In genomic region chr7:71636329-71636728, GRCh38 we compare ENCODE assay signal across 20 cellular contexts.
A peak's percentile ranks its signal among the peaks of the same experiment; 100 is the strongest.
DNase-seq lines count a peak whose midpoint lies in the region; ATAC-seq, FAIRE-seq and TF ChIP-seq lines count a peak whose summit lies in the region.
"Had no signal": no experiment of that assay in that cellular context is flagged by ENCODE, and none has a peak within 500 bp of the region (broad histone marks: within the 10 kb centered on the region; RNA-seq: fewer than 3 reads in every experiment).

No MANE protein-coding gene starts in this region.

- H3K4me3 ChIP-seq in HUES6 (ENCODE audit: low read depth, low read length) (no peak overlapping the region), K562 (no peak overlapping the region)
- H3K4me3 ChIP-seq: colonic mucosa, SJSA1, upper lobe of left lung had no signal

- H3K9ac ChIP-seq in HUES6 (ENCODE audit: low read length) (peak overlapping the region; percentile 15), K562 (ENCODE audit: insufficient read depth in 1 of 2, low read depth in 2 of 2, low read length in 2 of 2) (no peak overlapping the region)

- in situ Hi-C loops in K562 (cut with MboI), result no loop called here

- TF ChIP-seq CTCF in K562 (IDR thresholded peaks at IDR 0.05 in 2 of 3, conservative IDR thresholded peaks at IDR 0.05 in 1 of 3; ENCODE audit: insufficient read depth in 2 of 3, low read depth in 1 of 3, low read length in 3 of 3), result no peak

- 0 out of 2 replicates have a peak overlapping the region, but pooled peaks have one; percentile 25 for H2AFZ ChIP-seq in K562 (ENCODE audit: low read depth, low read length)

- no peaks in the 10 kb centered on the region for H3K9me1 ChIP-seq in K562 (ENCODE audit: control insufficient read depth, insufficient read depth, low read length)

- H3K36me3 ChIP-seq in HUES6 (ENCODE audit: control insufficient read depth, insufficient read depth, low read length) (no peaks in the 10 kb centered on the region), K562 (ENCODE audit: control insufficient read depth, insufficient read depth, low read length) (no peaks in the 10 kb centered on the region)
- H3K36me3 ChIP-seq: colonic mucosa, neutrophil, SJSA1, upper lobe of left lung had no signal

- TF ChIP-seq RAD21 in K562 (CRISPR knock-in tag; conservative IDR thresholded peaks at IDR 0.05 in 1 of 2, IDR thresholded peaks at IDR 0.05 in 1 of 2), result no peak

- CTCF ChIA-PET in K562 (lab: Yijun Ruan, JAX; ENCODE audit: low intra/inter-chr PET ratio), result no interaction called here
- CTCF ChIA-PET in HEK293T (lab: Yijun Ruan, JAX), result no interaction called here

- no peak for TF ChIP-seq POLR2A in K562 (conservative IDR thresholded peaks at IDR 0.05)

- H3K27me3 ChIP-seq in HUES6 (ENCODE audit: control insufficient read depth, insufficient read depth, low read length) (no peaks in the 10 kb centered on the region), K562 (ENCODE audit: control insufficient read depth in 2 of 2, insufficient read depth in 2 of 2, low read length in 2 of 2) (peaks cover 2 to 13% of the 10 kb centered on the region in 2 experiments; a peak in 3 of 5 replicates)
- H3K27me3 ChIP-seq: colonic mucosa, neutrophil, SJSA1, upper lobe of left lung had no signal

- no peaks in the 10 kb centered on the region for H3K79me2 ChIP-seq in K562 (ENCODE audit: control insufficient read depth, insufficient read depth, low read length)

- DNase-seq in A172 (ENCODE audit: low spot score) (peak; percentile 35), K562 (ENCODE audit: extremely low read depth in 1 of 4, low spot score in 3 of 4) (no peak), islet precursor cell (peak; percentile 89), AG20443 (ENCODE audit: low spot score) (no peak), HEK293T (ENCODE audit: extremely low spot score) (no peak)
- DNase-seq: activated CD4-positive, alpha-beta T cell treated with anti-CD3 and anti-CD28 coated beads, Interleukin-2, amount 50 U/mL, for 1 hour; activated T-cell treated with anti-CD3 and anti-CD28 coated beads, Interleukin-2, amount 50 U/mL, for 48 hours; colonic mucosa; COR-L47; NCI-H2171 treated with DMSO at 0.1 percent for 48 hours; T1000 had no signal

- ATAC-seq in K562 (no peak), GM21529 (IDR thresholded peaks at IDR 0.05; ENCODE audit: unreplicated experiment) (no peak), HG03108 (IDR thresholded peaks at IDR 0.05; ENCODE audit: unreplicated experiment) (no peak)
- ATAC-seq: stimulated activated effector memory CD8-positive, alpha-beta T cell treated with anti-CD3 and anti-CD28 coated beads, Interleukin-12 subunit alpha, Interleukin-12 subunit beta, amount 100 ng/mL, for 72 hours had no signal

- POLR2A ChIA-PET in K562 (lab: Yijun Ruan, JAX), result interaction anchor here (1.0 kb wide), 1 partner anchor 18 kb away, joined by 3 read pairs; no protein-coding TSS in a partner anchor
- POLR2A ChIA-PET in HEK293T (lab: Yijun Ruan, JAX), result no interaction called here

- no peak overlapping the region for H3K27ac ChIP-seq in HUES6 (ENCODE audit: low read depth, low read length)
- no peak overlapping the region for H3K27ac ChIP-seq in K562 (ENCODE audit: extremely low read depth, low read depth, low read length)
- H3K27ac ChIP-seq: colonic mucosa, neutrophil, SJSA1, upper lobe of left lung had no signal

- no peak for TF ChIP-seq EP300 in K562 (IDR thresholded peaks at IDR 0.05; ENCODE audit: low read length)

- 0% methylated on average over 4 of the region's 4 CpGs for WGBS in K562 (ENCODE audit: insufficient coverage, low coverage, missing lambda C conversion rate)

- H3K4me2 ChIP-seq in K562 (ENCODE audit: insufficient read depth, low read length), result no peak overlapping the region

- H3K9me3 ChIP-seq in HUES6 (ENCODE audit: control insufficient read depth, insufficient read depth, low read depth, low read length) (no peaks in the 10 kb centered on the region), K562 (replicated peaks; ENCODE audit: control insufficient read depth, insufficient read depth, low read depth, low read length) (no peaks in the 10 kb centered on the region)
- H3K9me3 ChIP-seq: colonic mucosa, neutrophil, SJSA1, upper lobe of left lung had no signal

- H3K4me1 ChIP-seq in HUES6 (ENCODE audit: control insufficient read depth, insufficient read depth, low read length) (peaks cover 35% of the 10 kb centered on the region), K562 (replicated peaks in 1 of 2; ENCODE audit: control insufficient read depth in 2 of 2, insufficient read depth in 2 of 2, low read length in 2 of 2) (no peaks in the 10 kb centered on the region)
- H3K4me1 ChIP-seq: colonic mucosa, SJSA1, upper lobe of left lung had no signal

- no peak for FAIRE-seq in K562 (lab: Jason Lieb, UNC)
- FAIRE-seq: GM19239, HTR-8/SVneo had no signal

- BruUV-seq in K562 (replicated peaks; lab: Mats Ljungman, UMichigan), result no TSS peak

- intact Hi-C loops in K562 (cut with micrococcal nuclease), result no loop called here

- H4K20me1 ChIP-seq in K562 (replicated peaks; ENCODE audit: control insufficient read depth, insufficient read depth, low read length), result no peaks in the 10 kb centered on the region; the same call in 1 of the 2 replicates

TF ChIP-seq in K562, 482 proteins besides CTCF, POLR2A, EP300 and RAD21 (continues in another document):
- TF ChIP-seq STAG1 (CRISPR knock-in tag; IDR thresholded peaks at IDR 0.05; ENCODE audit: borderline replicate concordance), result no peak
- no peak for TF ChIP-seq MEF2A (IDR thresholded peaks at IDR 0.05; ENCODE audit: control insufficient read depth, low read depth, low read length)
- TF ChIP-seq ZNF124 (CRISPR knock-in tag; IDR thresholded peaks at IDR 0.05), result no peak
- TF ChIP-seq ZNF584 (CRISPR knock-in tag; IDR thresholded peaks at IDR 0.05; ENCODE audit: low read depth), result no peak
- TF ChIP-seq MAFG (tag; conservative IDR thresholded peaks at IDR 0.05), result no peak
- no peak for TF ChIP-seq NCOA1 (IDR thresholded peaks at IDR 0.05; ENCODE audit: low read depth)

TF ChIP-seq in HEK293T, 16 proteins besides CTCF, POLR2A, EP300 and RAD21:
- TF ChIP-seq NFRKB (IDR thresholded peaks at IDR 0.05) (no peak), ELF4 (IDR thresholded peaks at IDR 0.05) (no peak), SUZ12 (IDR thresholded peaks at IDR 0.05) (no peak), FOXA1 (IDR thresholded peaks at IDR 0.05) (no peak), FOXK2 (IDR thresholded peaks at IDR 0.05) (no peak), FOXM1 (IDR thresholded peaks at IDR 0.05; ENCODE audit: borderline replicate concordance) (no peak), ARNT (IDR thresholded peaks at IDR 0.05) (no peak), SP1 (IDR thresholded peaks at IDR 0.05) (no peak), TARDBP (IDR thresholded peaks at IDR 0.05) (no peak), BHLHE40 (IDR thresholded peaks at IDR 0.05; ENCODE audit: borderline replicate concordance) (no peak), CTBP1 (IDR thresholded peaks at IDR 0.05; ENCODE audit: borderline replicate concordance) (no peak), LEF1 (IDR thresholded peaks at IDR 0.05; ENCODE audit: borderline replicate concordance) (no peak), PKNOX1 (IDR thresholded peaks at IDR 0.05) (no peak), HDGF (IDR thresholded peaks at IDR 0.05; ENCODE audit: borderline replicate concordance) (no peak), L3MBTL2 (conservative IDR thresholded peaks at IDR 0.05) (no peak)

Comparison
In these comparisons a context has a peak if more than half of its experiments do, and no peak if none do; other contexts are left out.
1. DNase-seq: peak in A172 (single experiment) and islet precursor cell (single experiment); none in K562 (0 of 4), AG20443 (single experiment) and HEK293T (single experiment).